8 cellular contexts compared by ENCODE assay signal in the genomic region with DNA sequence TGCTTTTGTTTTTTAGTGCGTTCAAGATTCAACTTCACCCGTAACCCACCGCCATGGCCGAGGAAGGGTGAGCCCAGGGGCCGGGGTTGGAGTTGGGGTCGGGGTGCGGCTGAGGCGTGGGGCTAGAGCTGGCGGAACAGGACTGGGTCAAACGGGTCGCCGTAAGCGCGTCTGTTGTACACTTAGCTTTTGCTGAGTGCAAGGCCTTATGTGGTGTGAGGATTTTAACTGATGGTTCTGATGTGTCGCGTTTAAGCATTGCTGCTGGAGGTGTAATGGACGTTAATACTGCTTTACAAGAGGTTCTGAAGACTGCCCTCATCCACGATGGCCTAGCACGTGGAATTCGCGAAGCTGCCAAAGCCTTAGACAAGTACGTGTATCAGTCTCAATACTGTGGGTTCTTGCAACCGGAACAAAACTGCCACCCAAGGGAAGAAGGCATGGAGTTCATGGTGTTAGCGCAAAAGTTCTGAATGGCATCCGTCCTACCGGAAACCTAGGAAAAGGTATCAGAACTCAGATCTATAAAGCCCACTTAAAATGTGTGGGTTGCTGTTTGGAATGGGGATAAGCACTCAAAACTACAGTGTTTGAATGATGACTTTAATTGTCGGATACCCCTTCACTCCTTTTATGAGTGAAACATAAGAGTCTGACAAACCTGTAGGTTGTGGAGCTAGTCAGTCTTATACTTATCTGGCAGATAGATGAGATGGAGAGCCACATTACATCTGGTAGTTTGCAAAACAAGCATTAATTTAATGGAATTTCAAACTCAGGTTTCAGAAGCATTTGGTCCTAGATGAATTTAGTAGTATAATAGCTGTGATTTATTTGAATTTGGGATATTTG. TPM values are rescaled to one million over a fixed set of nuclear protein-coding genes. Genes with fewer than 3 reads are reported as not detected.
DNase-seq lines count a peak whose midpoint lies in the region; ATAC-seq and TF ChIP-seq lines count a peak whose summit lies in the region.

No MANE protein-coding gene starts in this region.

- H3K27me3 ChIP-seq in HAP-1 (ENCODE audit: low read depth) (no peaks in the 10 kb centered on the region), breast epithelium (no peaks in the 10 kb centered on the region), lung (ENCODE audit: control insufficient read depth, insufficient read depth) (no peaks in the 10 kb centered on the region)

- peak in 1 of 2 experiments; percentile 33 for DNase-seq in HAP-1 (ENCODE audit: low spot score in 2 of 2)
- peak; percentile 49 for DNase-seq in NCI-H69 (lab: John Stamatoyannopoulos, UW)
- DNase-seq in breast epithelium (ENCODE audit: low spot score in 2 of 2), result no peak
- DNase-seq in lung (ENCODE audit: low spot score), result no peak
- no peak for DNase-seq in type B pancreatic cell (ENCODE audit: extremely low spot score, unreplicated experiment)
- no peak for DNase-seq in Ammon's horn (ENCODE audit: low spot score)
- no peak for DNase-seq in HuH-7 (ENCODE audit: low spot score)

- H3K36me3 Mint-ChIP-seq in type B pancreatic cell, result peaks cover 51% of the 10 kb centered on the region

- peak overlapping the region; percentile 90 for H3K4me3 ChIP-seq in HAP-1
- H3K4me3 ChIP-seq in breast epithelium, result peak overlapping the region; percentile 68 to 92 (median 73)
- peak overlapping the region; percentile 85 for H3K4me3 ChIP-seq in lung

- H3K4me1 ChIP-seq in ES-I3 (ENCODE audit: insufficient read depth, low read length) (peaks cover 7% of the 10 kb centered on the region), HAP-1 (peaks cover 36% of the 10 kb centered on the region), breast epithelium (peaks cover 0 to 20% of the 10 kb centered on the region in 2 donors), lung (ENCODE audit: control insufficient read depth in 2 of 2, insufficient read depth in 2 of 2, low read length in 2 of 2) (peaks cover 6 to 22% of the 10 kb centered on the region in 2 donors)

- H3K4me3 Mint-ChIP-seq in type B pancreatic cell, result peak overlapping the region; percentile 98

- 1% methylated on average over 27 of the region's 27 CpGs for WGBS in lung, 2 donors

- no peak for ATAC-seq in lung (ENCODE audit: insufficient read depth, low FRiP score)

- H3K9me3 Mint-ChIP-seq in type B pancreatic cell, result no peaks in the 10 kb centered on the region

- H3K27ac ChIP-seq in breast epithelium (peak overlapping the region; percentile 86 to 92), lung (ENCODE audit: low read depth in 1 of 2, low read length in 1 of 2) (peak overlapping the region; percentile 66 to 76)

- H3K9ac ChIP-seq in ES-I3 (ENCODE audit: low read depth, low read length), result peak overlapping the region; percentile 90

- intact Hi-C loops in breast epithelium (cut with DNase I; ENCODE audit: low total_unique reads), result no loop called here

- H3K9me3 ChIP-seq in ES-I3 (ENCODE audit: control insufficient read depth, insufficient read depth, low read length) (no peaks in the 10 kb centered on the region), HAP-1 (no peaks in the 10 kb centered on the region), breast epithelium (no peaks in the 10 kb centered on the region), lung (ENCODE audit: control insufficient read depth in 2 of 2, insufficient read depth in 1 of 2, low read length in 1 of 2) (no peaks in the 10 kb centered on the region)

- H3K4me1 Mint-ChIP-seq in type B pancreatic cell (ENCODE audit: unreplicated experiment), result peaks cover 48% of the 10 kb centered on the region

- peaks cover 8% of the 10 kb centered on the region for H3K27me3 Mint-ChIP-seq in type B pancreatic cell

- no peak for TF ChIP-seq POLR2A in breast epithelium (IDR thresholded peaks at IDR 0.05)

- H3K36me3 ChIP-seq in ES-I3 (ENCODE audit: insufficient read depth, low read length) (peaks cover 38% of the 10 kb centered on the region), HAP-1 (replicated peaks) (peaks cover 50% of the 10 kb centered on the region), breast epithelium (no peaks in the 10 kb centered on the region), lung (ENCODE audit: control insufficient read depth in 2 of 2, insufficient read depth in 2 of 2, low read length in 2 of 2) (peaks cover 22 to 32% of the 10 kb centered on the region in 2 donors)

- peak overlapping the region; percentile 96 for H3K27ac Mint-ChIP-seq in type B pancreatic cell

- TF ChIP-seq CTCF in breast epithelium (IDR thresholded peaks at IDR 0.05), result no peak
- no peak for TF ChIP-seq CTCF in lung (IDR thresholded peaks at IDR 0.05; ENCODE audit: control extremely low read depth, extremely low read depth)
- no peak for TF ChIP-seq CTCF in type B pancreatic cell (conservative IDR thresholded peaks at IDR 0.05)

- in situ Hi-C loops in HAP-1 (cut with MboI; ENCODE audit: low sequenced_read_pairs), result no loop called here

RNA-seq across cellular contexts. Expression of gene RPS12, which starts 0.6 kb away (rescaled TPM):
- total RNA-seq in breast epithelium (1,000 to 10,000 TPM; 2,117 to 3,829 (median 2,396) TPM), lung (1,000 to 10,000 TPM; 1,097 to 1,219 TPM), type B pancreatic cell (ENCODE audit: low replicate concordance) (1,352 and 1,365 TPM in 2 replicates)
- polyA plus RNA-seq in lung, result 1,000 to 10,000 TPM; 1,920 to 2,487 TPM

RNA-seq across cellular contexts. Expression of gene SLC18B1, which starts 16.5 kb away (rescaled TPM):
- total RNA-seq in breast epithelium (10 to 100 TPM in 2 of 3 donors, 1 to 10 TPM in 1; 8.2 to 14.6 (median 14.1) TPM), lung (10 to 100 TPM; 10.2 to 20.9 TPM), type B pancreatic cell (ENCODE audit: low replicate concordance) (17.6 and 19.3 TPM in 2 replicates)
- 10 to 100 TPM in 1 of 2 donors, 1 to 10 TPM in 1; 5.6 to 10.5 TPM for polyA plus RNA-seq in lung

RNA-seq across cellular contexts. Expression of gene VNN2, which starts 57.2 kb away (rescaled TPM):
- total RNA-seq in breast epithelium (1 to 10 TPM; 1.8 to 3.5 (median 2.9) TPM), lung (10 to 100 TPM; 10.3 to 34.0 TPM), type B pancreatic cell (ENCODE audit: low replicate concordance) (0.36 and 0.39 TPM in 2 replicates)
- polyA plus RNA-seq in lung, result 10 to 100 TPM in 1 of 2 donors, 1 to 10 TPM in 1; 2.8 to 59.8 TPM
